ENCODE assay signal across 16 cellular contexts in genomic region chr9:91158946-91159345, GRCh38.
"Had no signal": no experiment of that assay in that cellular context is flagged by ENCODE, and none has a peak within 500 bp of the region (broad histone marks: within the 10 kb centered on the region; RNA-seq: fewer than 3 reads in every experiment).

No MANE protein-coding gene starts in this region.

- H3K27ac ChIP-seq: ascending aorta, epithelial cell of prostate, lower lobe of right lung, ovary, right lobe of liver had no signal

- H3K4me2 ChIP-seq: smooth muscle cell had no signal

- H3K4me3 Mint-ChIP-seq: activated B cell treated with CpG ODN at 0.5 μM for 24 hours had no signal

- H3K4me1 ChIP-seq: breast epithelium, right lobe of liver, uterus had no signal

- H3K4me3 ChIP-seq: ovary, right lobe of liver, smooth muscle cell, uterus had no signal

- H3K9me3 Mint-ChIP-seq: activated B cell treated with CpG ODN at 0.5 μM for 24 hours had no signal

- ATAC-seq: SK-N-SH treated with all-trans-retinoic acid at 6 μM for 48 hours had no signal

- H3K9me3 ChIP-seq: ascending aorta, breast epithelium, heart left ventricle, lower lobe of right lung, ovary, right lobe of liver, thyroid gland, uterus had no signal

- H3K36me3 ChIP-seq: ascending aorta, breast epithelium, heart left ventricle, lower lobe of right lung, ovary, right lobe of liver, thyroid gland, uterus had no signal

- H3K27ac Mint-ChIP-seq: activated B cell treated with CpG ODN at 0.5 μM for 24 hours had no signal

- H3K27me3 Mint-ChIP-seq: activated B cell treated with CpG ODN at 0.5 μM for 24 hours had no signal

- H3K27me3 ChIP-seq: ascending aorta, breast epithelium, heart left ventricle, ovary, right lobe of liver, thyroid gland, uterus had no signal

- DNase-seq: activated B cell treated with CpG ODN at 0.5 μM for 24 hours; activated CD4-positive, alpha-beta T cell treated with anti-CD3 and anti-CD28 coated beads, Interleukin-2, amount 50 U/mL, for 48 hours; activated naive CD4-positive, alpha-beta T cell; cerebellar nuclear complex; right lobe of liver; SHP77 treated with DMSO at 0.1 percent for 48 hours had no signal
